ENCODE assay signal across 11 cellular contexts in genomic region chr21:16002872-16003466, GRCh38.
DNase-seq lines count a peak whose midpoint lies in the region; ATAC-seq and TF ChIP-seq lines count a peak whose summit lies in the region.
"Had no signal": no experiment of that assay in that cellular context is flagged by ENCODE, and none has a peak within 500 bp of the region (broad histone marks: within the 10 kb centered on the region; RNA-seq: fewer than 3 reads in every experiment).

No MANE protein-coding gene starts in this region.

- H3K9ac ChIP-seq in neuronal stem cell (ENCODE audit: low read depth, low read length, poor library complexity), result no peak overlapping the region

- H3K27me3 Mint-ChIP-seq in osteocyte (ENCODE audit: unreplicated experiment), result no peaks in the 10 kb centered on the region

- ATAC-seq in GM21447 (IDR thresholded peaks at IDR 0.05; ENCODE audit: unreplicated experiment) (no peak), HG03095 (IDR thresholded peaks at IDR 0.05; ENCODE audit: unreplicated experiment) (no peak)

- peaks cover 0 to 2% of the 10 kb centered on the region in 2 donors for H3K4me1 ChIP-seq in neuronal stem cell (ENCODE audit: control insufficient read depth in 2 of 2, insufficient read depth in 1 of 2, low read depth in 1 of 2, low read length in 2 of 2)

- no peak overlapping the region for H2BK12ac ChIP-seq in neuronal stem cell (ENCODE audit: low read length)

- peaks cover 20% of the 10 kb centered on the region for H3K4me1 Mint-ChIP-seq in osteocyte (ENCODE audit: unreplicated experiment)

- no peak overlapping the region for H2AFZ ChIP-seq in neuronal stem cell (ENCODE audit: low read length)

- H2BK5ac ChIP-seq in neuronal stem cell (ENCODE audit: low read length), result no peak overlapping the region

- no peak overlapping the region for H4K91ac ChIP-seq in neuronal stem cell (ENCODE audit: low read depth, low read length, poor library complexity)

- no peak overlapping the region for H3K23ac ChIP-seq in neuronal stem cell (ENCODE audit: low read depth, low read length, poor library complexity)

- H3K9me3 ChIP-seq in neuronal stem cell (replicated peaks in 1 of 2; ENCODE audit: control insufficient read depth in 2 of 2, insufficient read depth in 1 of 2, low read depth in 1 of 2, low read length in 2 of 2), result no peaks in the 10 kb centered on the region

- no peak overlapping the region for H3K14ac ChIP-seq in neuronal stem cell (ENCODE audit: low read length)

- no peaks in the 10 kb centered on the region for H3K79me1 ChIP-seq in neuronal stem cell (ENCODE audit: low read depth, low read length)

- H3K4me2 ChIP-seq in neuronal stem cell (ENCODE audit: insufficient read depth, low read length, poor library complexity, severe bottlenecking), result no peak overlapping the region

- no peak overlapping the region for H2BK120ac ChIP-seq in neuronal stem cell (ENCODE audit: low read depth, low read length)

- H3K36me3 Mint-ChIP-seq in osteocyte (ENCODE audit: unreplicated experiment), result no peaks in the 10 kb centered on the region

- H3K4ac ChIP-seq in neuronal stem cell (ENCODE audit: low read length), result no peak overlapping the region

- no peak overlapping the region for H2AK5ac ChIP-seq in neuronal stem cell (ENCODE audit: low read depth, low read length)

- no peaks in the 10 kb centered on the region for H3K27me3 ChIP-seq in neuronal stem cell (ENCODE audit: control insufficient read depth in 3 of 3, insufficient read depth in 3 of 3, low read depth in 1 of 3, low read length in 3 of 3)

- DNase-seq in ELR (ENCODE audit: low read depth) (peak; percentile 49), OCI-M1 (lab: John Stamatoyannopoulos, UW) (peak; percentile 43), epithelial cell of esophagus (ENCODE audit: low read depth) (peak; percentile 10), osteocyte (ENCODE audit: extremely low spot score, unreplicated experiment) (no peak), neuronal stem cell (ENCODE audit: low spot score) (no peak), HuH-7.5 (ENCODE audit: low spot score) (no peak)
- DNase-seq: activated naive CD4-positive, alpha-beta T cell treated with anti-CD3 and anti-CD28 coated beads, Interleukin-2, amount 50 U/mL, for 16 hours; MM.1S had no signal

- no peak overlapping the region for H3K4me3 Mint-ChIP-seq in osteocyte (ENCODE audit: unreplicated experiment)
- H3K4me3 Mint-ChIP-seq: T-helper 1 cell treated with Interleukin-12 subunit alpha and Interleukin-12 subunit beta and Interleukin-4 antibody, amounts not matched to agents 30 μg/mL and 1 μg/mL, for 36 hours had no signal

- peak; percentile 31 for TF ChIP-seq CTCF in epithelial cell of esophagus (IDR thresholded peaks at IDR 0.05; ENCODE audit: insufficient read depth, low read depth, low read length, missing control alignments)
- peak; percentile 67 for TF ChIP-seq CTCF in osteocyte (IDR thresholded peaks at IDR 0.05)

- no peak overlapping the region for H4K8ac ChIP-seq in neuronal stem cell (ENCODE audit: low read depth, low read length)

- H3K18ac ChIP-seq in neuronal stem cell (ENCODE audit: low read length), result no peak overlapping the region

- H3K4me3 ChIP-seq in epithelial cell of esophagus (ENCODE audit: low read length) (no peak overlapping the region), neuronal stem cell (ENCODE audit: low read length in 2 of 2) (no peak overlapping the region)

- no peaks in the 10 kb centered on the region for H3K36me3 ChIP-seq in neuronal stem cell (replicated peaks in 1 of 2; ENCODE audit: control insufficient read depth in 2 of 2, insufficient read depth in 2 of 2, low read length in 2 of 2)

- H2BK15ac ChIP-seq in neuronal stem cell (ENCODE audit: low read length), result no peak overlapping the region

- H3K27ac ChIP-seq in neuronal stem cell (replicated peaks; ENCODE audit: low read length), result no peak overlapping the region

- no peaks in the 10 kb centered on the region for H3K9me3 Mint-ChIP-seq in osteocyte (ENCODE audit: unreplicated experiment)
- H3K9me3 Mint-ChIP-seq: T-helper 1 cell treated with Interleukin-12 subunit alpha and Interleukin-12 subunit beta and Interleukin-4 antibody, amounts not matched to agents 30 μg/mL and 1 μg/mL, for 36 hours had no signal

- no peak overlapping the region for H3K27ac Mint-ChIP-seq in osteocyte (ENCODE audit: unreplicated experiment)
- H3K27ac Mint-ChIP-seq: T-helper 1 cell treated with Interleukin-12 subunit alpha and Interleukin-12 subunit beta and Interleukin-4 antibody, amounts not matched to agents 30 μg/mL and 1 μg/mL, for 36 hours had no signal

Comparison
In these comparisons a context has a peak if more than half of its experiments do, and no peak if none do; other contexts are left out.
1. DNase-seq: peak in ELR (single experiment), OCI-M1 (single experiment) and epithelial cell of esophagus (single experiment); none in osteocyte (single experiment), neuronal stem cell (single experiment) and HuH-7.5 (single experiment).